In genomic region chr22:23182289-23183106, GRCh38 we compare ENCODE assay signal across 8 cellular contexts. TPM values are rescaled to one million over a fixed set of nuclear protein-coding genes. Genes with fewer than 3 reads are reported as not detected.
DNase-seq lines count a peak whose midpoint lies in the region; ATAC-seq and TF ChIP-seq lines count a peak whose summit lies in the region.

No MANE protein-coding gene starts in this region.

- no peak for ATAC-seq in heart right ventricle
- no peak for ATAC-seq in left cardiac atrium
- ATAC-seq in GM21381 (IDR thresholded peaks at IDR 0.05; ENCODE audit: unreplicated experiment): no peak
- ATAC-seq in omental fat pad (ENCODE audit: low FRiP score): no peak

- H3K4me3 ChIP-seq in heart right ventricle (peak overlapping the region in 9 of 10 donors; percentile 57 to 72 (median 67)), SJCRH30 (peak overlapping the region; percentile 52)

- no peaks in the 10 kb centered on the region for H3K27me3 ChIP-seq in heart right ventricle
- no peaks in the 10 kb centered on the region for H3K27me3 ChIP-seq in SJCRH30

- DNase-seq in heart right ventricle (no peak), left cardiac atrium (no peak), SJCRH30 (peak; percentile 40 to 60), astrocyte of the hippocampus (ENCODE audit: low read depth, low spot score) (peak; percentile 48), left kidney (ENCODE audit: low read depth, low spot score) (peak; percentile 91), omental fat pad (ENCODE audit: low spot score) (no peak)
- DNase-seq in stimulated activated CD4-positive, alpha-beta T cell treated with anti-CD3 and anti-CD28 coated beads, TNF-alpha, amount 100 ng/mL, for 48 hours (ENCODE audit: low read depth in 3 of 3): peak; percentile 39 to 70 (median 49)

- intact Hi-C loops in heart right ventricle (cut with DNase I): loop anchor here in 9 of 10 donors (5.0 to 10.0 kb wide), 7 partner anchors 35 to 342 kb away; no protein-coding TSS in a partner anchor
- intact Hi-C loops in left cardiac atrium (cut with DNase I): loop anchor here in 1 of 2 donors (5.0 kb wide), 1 partner anchor 35 kb away; no protein-coding TSS in a partner anchor

- TF ChIP-seq CTCF in heart right ventricle (IDR thresholded peaks at IDR 0.05) (no peak), omental fat pad (IDR thresholded peaks at IDR 0.05) (no peak)

- 53 to 63% methylated on average over 13 of the region's 13 CpGs for WGBS in heart right ventricle, 2 donors

- H3K36me3 ChIP-seq in heart right ventricle: peaks cover 0 to under 1% (median 0%) of the 10 kb centered on the region in 9 donors
- peaks cover 9% of the 10 kb centered on the region; the same call in 1 of the 2 replicates for H3K36me3 ChIP-seq in SJCRH30

- peaks cover 9 to 74% (median 51%) of the 10 kb centered on the region in 9 donors for H3K4me1 ChIP-seq in heart right ventricle
- peaks cover 46% of the 10 kb centered on the region for H3K4me1 ChIP-seq in SJCRH30

- H3K9me3 ChIP-seq in heart right ventricle: no peaks in the 10 kb centered on the region
- H3K9me3 ChIP-seq in SJCRH30 (replicated peaks): no peaks in the 10 kb centered on the region

- peak overlapping the region in 3 of 10 donors; percentile 11 to 76 (median 13) for H3K27ac ChIP-seq in heart right ventricle
- H3K27ac ChIP-seq in SJCRH30: peak overlapping the region; percentile 61

RNA-seq across cellular contexts. Expression of gene BCR, which starts 2.2 kb away (rescaled TPM):
- total RNA-seq in heart right ventricle (10 to 100 TPM; 15.2 to 33.4 (median 28.3) TPM), left cardiac atrium (10 to 100 TPM; 28.0 to 47.1 TPM), omental fat pad (100 to 1,000 TPM in 1 of 4 donors, 10 to 100 TPM in 3; 34.8 to 128 (median 51.4) TPM)
- 10 to 100 TPM; 10.9 to 20.1 TPM for polyA plus RNA-seq in heart right ventricle
- total RNA-seq in SJCRH30 (2014; rRNA removed; shearing (Covaris generic)): 24.9 and 27.2 TPM in 2 replicates

RNA-seq across cellular contexts. Expression of gene RAB36, which starts 37.2 kb away (rescaled TPM):
- total RNA-seq in heart right ventricle (under 1 TPM; 0.15 to 1.00 (median 0.48) TPM), left cardiac atrium (1 to 10 TPM; 1.0 to 1.3 TPM), omental fat pad (1 to 10 TPM; 1.6 to 5.7 (median 2.9) TPM)
- under 1 TPM; 0.29 to 0.36 TPM for polyA plus RNA-seq in heart right ventricle
- not detected in 2 replicates for total RNA-seq in SJCRH30 (2014; rRNA removed; shearing (Covaris generic))

RNA-seq across cellular contexts. Expression of gene RSPH14, which starts 40.7 kb away (rescaled TPM):
- total RNA-seq in heart right ventricle (under 1 TPM in 1 of 10 donors, not detected in 9; 0.21 TPM), left cardiac atrium (not detected), omental fat pad (1 to 10 TPM in 1 of 4 donors, not detected in 3; 1.3 TPM)
- under 1 TPM in 1 of 2 donors, not detected in 1; 0.39 TPM for polyA plus RNA-seq in heart right ventricle
- not detected in 2 replicates for total RNA-seq in SJCRH30 (2014; rRNA removed; shearing (Covaris generic))

Comparison
In these comparisons a context has a peak if more than half of its experiments do, and no peak if none do; other contexts are left out.
1. DNase-seq: peak in SJCRH30 (2 of 2), astrocyte of the hippocampus (single experiment), left kidney (single experiment) and stimulated activated CD4-positive, alpha-beta T cell treated with anti-CD3 and anti-CD28 coated beads, TNF-alpha, amount 100 ng/mL, for 48 hours (3 of 3); none in heart right ventricle (0 of 2), left cardiac atrium (single experiment) and omental fat pad (single experiment).